In the genomic region with DNA sequence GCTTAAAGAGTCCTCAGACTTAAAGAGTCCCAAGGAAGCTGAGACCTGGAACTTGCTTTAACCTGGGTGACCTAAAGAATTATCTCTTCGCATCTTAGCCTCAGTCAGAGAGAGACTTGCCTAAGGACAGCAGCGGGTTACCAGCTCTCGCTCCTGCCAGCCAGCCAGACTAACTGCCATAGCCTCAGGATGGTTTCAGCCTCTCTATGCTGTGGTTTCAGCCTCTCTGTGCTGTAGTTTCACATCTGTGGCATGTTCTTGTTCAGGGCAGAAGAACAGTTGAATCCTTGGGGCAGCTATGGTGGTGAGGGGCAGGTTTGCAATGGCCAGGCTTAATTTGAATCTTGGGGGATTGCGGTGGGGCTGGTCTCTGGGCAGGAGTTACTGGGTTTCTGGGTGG, we compare ENCODE assay signal across 10 cellular contexts.
DNase-seq lines count a peak whose midpoint lies in the region; ATAC-seq and TF ChIP-seq lines count a peak whose summit lies in the region.
"Had no signal": no experiment of that assay in that cellular context is flagged by ENCODE, and none has a peak within 500 bp of the region (broad histone marks: within the 10 kb centered on the region; RNA-seq: fewer than 3 reads in every experiment).

No MANE protein-coding gene starts in this region.

- H3K9me3 ChIP-seq in BLaER1 treated with 17β-estradiol and CSF1 and Interleukin-3, amounts not matched to agents 10 nM and 100 nM (replicated peaks in 1 of 11) = no peaks in the 10 kb centered on the region
- no peaks in the 10 kb centered on the region for H3K9me3 ChIP-seq in MM.1S (replicated peaks; ENCODE audit: insufficient read depth, low read length)
- H3K9me3 ChIP-seq: neutrophil had no signal

- H3K9me2 ChIP-seq in MM.1S (replicated peaks; ENCODE audit: insufficient read depth, low read length) = no peaks in the 10 kb centered on the region

- TF ChIP-seq CTCF in MM.1S (IDR thresholded peaks at IDR 0.05; ENCODE audit: low read length) (no peak), nephron (IDR thresholded peaks at IDR 0.05; ENCODE audit: unreplicated experiment in 3 of 3) (no peak)

- no peak for ATAC-seq in central memory CD8-positive, alpha-beta T cell (replicated peaks; ENCODE audit: extremely low read depth, poor library complexity, severe bottlenecking)

- H3K36me3 Mint-ChIP-seq in central memory CD8-positive, alpha-beta T cell (ENCODE audit: insufficient read depth) = peaks cover 10% of the 10 kb centered on the region
- peaks cover 3% of the 10 kb centered on the region for H3K36me3 Mint-ChIP-seq in nephron (ENCODE audit: low read depth)

- H3K4me1 Mint-ChIP-seq in central memory CD8-positive, alpha-beta T cell = peaks cover 67% of the 10 kb centered on the region
- H3K4me1 Mint-ChIP-seq in nephron = peaks cover 39% of the 10 kb centered on the region

- peaks cover 24% of the 10 kb centered on the region for H3F3A ChIP-seq in MM.1S (ENCODE audit: insufficient read depth, low read length)

- no peak overlapping the region for H2AFZ ChIP-seq in MM.1S (ENCODE audit: low read length)

- peak overlapping the region in 8 of 10 experiments; percentile 0 to 96 (median 90); a peak in 12 of 20 replicates for H3K4me3 ChIP-seq in BLaER1 treated with 17β-estradiol and CSF1 and Interleukin-3, amounts not matched to agents 10 nM and 100 nM
- peak overlapping the region; percentile 13 for H3K4me3 ChIP-seq in MM.1S (ENCODE audit: low read length)

- H3K27me3 ChIP-seq in BLaER1 treated with 17β-estradiol and CSF1 and Interleukin-3, amounts not matched to agents 10 nM and 100 nM = no peaks in the 10 kb centered on the region
- no peaks in the 10 kb centered on the region for H3K27me3 ChIP-seq in MM.1S (replicated peaks; ENCODE audit: insufficient read depth, low read length)
- H3K27me3 ChIP-seq: neutrophil had no signal

- DNase-seq in MM.1S (peak; percentile 81), NCI-H146 treated with DMSO at 0.1 percent for 48 hours (lab: John Stamatoyannopoulos, UW; ENCODE audit: unreplicated experiment) (no peak), NCI-H1930 (lab: John Stamatoyannopoulos, UW) (no peak), NCI-H345 (lab: John Stamatoyannopoulos, UW) (no peak)
- DNase-seq in central memory CD8-positive, alpha-beta T cell (ENCODE audit: low spot score in 2 of 2) = no peak
- DNase-seq in stimulated activated naive CD4-positive, alpha-beta T cell (lab: John Stamatoyannopoulos, UW) = no peak
- DNase-seq: OCI-M1 had no signal

- H3K9me3 Mint-ChIP-seq in central memory CD8-positive, alpha-beta T cell = no peaks in the 10 kb centered on the region
- no peaks in the 10 kb centered on the region for H3K9me3 Mint-ChIP-seq in nephron

- H3K79me2 ChIP-seq in MM.1S (ENCODE audit: low read length) = peaks cover 70% of the 10 kb centered on the region

- H3K4me1 ChIP-seq in BLaER1 treated with 17β-estradiol and CSF1 and Interleukin-3, amounts not matched to agents 10 nM and 100 nM = peaks cover 79 to 86% (median 82%) of the 10 kb centered on the region in 10 experiments
- peaks cover 22% of the 10 kb centered on the region for H3K4me1 ChIP-seq in MM.1S (ENCODE audit: low read length)

- peak overlapping the region in 10 of 11 experiments; percentile 55 to 92 (median 68); a peak in 18 of 22 replicates for H3K27ac ChIP-seq in BLaER1 treated with 17β-estradiol and CSF1 and Interleukin-3, amounts not matched to agents 10 nM and 100 nM
- peak overlapping the region; percentile 71 for H3K27ac ChIP-seq in MM.1S (ENCODE audit: low read length)
- H3K27ac ChIP-seq: neutrophil had no signal

- peaks cover 17 to 42% (median 34%) of the 10 kb centered on the region in 11 experiments for H3K36me3 ChIP-seq in BLaER1 treated with 17β-estradiol and CSF1 and Interleukin-3, amounts not matched to agents 10 nM and 100 nM
- no peaks in the 10 kb centered on the region for H3K36me3 ChIP-seq in MM.1S (replicated peaks; ENCODE audit: insufficient read depth, low read length)

- peaks cover 4 to 53% (median 41%) of the 10 kb centered on the region in 11 experiments; a peak in 17 of 22 replicates for H4K20me1 ChIP-seq in BLaER1 treated with 17β-estradiol and CSF1 and Interleukin-3, amounts not matched to agents 10 nM and 100 nM
- no peaks in the 10 kb centered on the region for H4K20me1 ChIP-seq in MM.1S (ENCODE audit: insufficient read depth, low read length)

- H3K27me3 Mint-ChIP-seq in central memory CD8-positive, alpha-beta T cell = no peaks in the 10 kb centered on the region
- no peaks in the 10 kb centered on the region for H3K27me3 Mint-ChIP-seq in nephron (ENCODE audit: low read depth)

- peak overlapping the region; percentile 79 for H3K27ac Mint-ChIP-seq in central memory CD8-positive, alpha-beta T cell (ENCODE audit: low read depth)
- H3K27ac Mint-ChIP-seq in nephron = peak overlapping the region in 2 of 3 experiments; percentile 65 to 75

- peak overlapping the region; percentile 32 to 98 (median 91) for H3K9ac ChIP-seq in BLaER1 treated with 17β-estradiol and CSF1 and Interleukin-3, amounts not matched to agents 10 nM and 100 nM
- H3K9ac ChIP-seq in MM.1S (ENCODE audit: low read length) = peak overlapping the region; percentile 19; the same call in 1 of the 2 replicates

- peak overlapping the region; percentile 97 for H3K4me3 Mint-ChIP-seq in central memory CD8-positive, alpha-beta T cell
- peak overlapping the region; percentile 59 to 78 (median 71) for H3K4me3 Mint-ChIP-seq in nephron

- peak overlapping the region; percentile 86 to 99 (median 95) for H3K4me2 ChIP-seq in BLaER1 treated with 17β-estradiol and CSF1 and Interleukin-3, amounts not matched to agents 10 nM and 100 nM
- H3K4me2 ChIP-seq in MM.1S (ENCODE audit: low read depth, low read length) = peak overlapping the region; percentile 89
